Comparison of ENCODE assay signal across 8 cellular contexts in the genomic region with DNA sequence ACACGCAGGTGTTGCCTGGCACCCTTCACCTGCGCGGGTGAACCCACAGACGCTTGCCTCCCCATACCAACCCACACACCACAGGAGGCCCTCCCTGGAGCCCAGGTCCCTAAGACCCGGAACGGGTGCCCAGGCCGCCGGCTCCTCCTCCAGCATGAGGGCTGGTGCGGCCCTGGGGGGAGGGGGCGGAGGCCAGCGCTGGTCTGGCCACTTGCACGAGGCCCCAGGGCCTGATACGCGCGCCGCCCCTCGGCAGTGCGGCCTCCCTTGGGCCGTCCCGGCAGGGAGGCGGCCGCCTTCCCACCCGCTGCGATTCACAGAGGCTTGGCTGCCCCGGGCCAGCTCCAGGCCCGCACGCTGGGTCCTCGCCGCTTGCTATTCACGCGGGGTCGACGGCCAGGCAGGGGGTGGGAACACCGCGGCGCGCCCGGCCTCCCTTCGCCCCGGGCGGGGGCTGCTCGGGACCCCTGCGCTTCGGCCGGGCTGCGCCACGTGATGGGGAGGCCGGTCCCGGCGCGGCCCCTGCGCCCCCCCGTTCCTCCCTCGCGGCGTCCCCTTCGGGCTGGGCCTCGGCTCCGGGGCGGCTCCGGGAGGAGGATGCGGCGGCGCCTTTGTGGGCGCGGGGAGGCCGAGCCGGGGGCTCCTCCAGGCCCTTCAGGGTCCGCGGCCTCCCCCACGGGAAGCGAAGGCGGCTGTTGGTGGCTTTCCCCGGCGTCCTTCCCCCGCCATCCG. TPM values are rescaled to one million over a fixed set of nuclear protein-coding genes. Genes with fewer than 3 reads are reported as not detected.
DNase-seq lines count a peak whose midpoint lies in the region; ATAC-seq lines count a peak whose summit lies in the region.

No MANE protein-coding gene starts in this region.

- no CpG with 5 or more reads among the region's 77 CpGs for WGBS in iPS DF 6.9 (ENCODE audit: insufficient coverage, insufficient read length)

- H3K4me1 ChIP-seq in iPS DF 6.9 (ENCODE audit: control insufficient read depth, insufficient read depth, low read length): peaks cover 16% of the 10 kb centered on the region

- H3K27ac ChIP-seq in angular gyrus (ENCODE audit: low read depth, low read length) (peak overlapping the region; percentile 83), iPS DF 6.9 (ENCODE audit: low read length) (no peak overlapping the region)

- DNase-seq in Daoy (ENCODE audit: low read depth) (peak; percentile 70), NCI-H69 (lab: John Stamatoyannopoulos, UW) (peak; percentile 71), iPS DF 6.9 (ENCODE audit: low read depth, low spot score) (no peak), skeletal muscle cell (ENCODE audit: low read depth) (no peak)
- DNase-seq in effector CD4-positive, alpha-beta T cell: no peak

- peak overlapping the region; percentile 78 for H3K4me3 ChIP-seq in iPS DF 6.9 (ENCODE audit: low read length)
- peak overlapping the region; percentile 83 for H3K4me3 ChIP-seq in skeletal muscle cell (ENCODE audit: low read depth, low read length)

- ATAC-seq in GM21526 (IDR thresholded peaks at IDR 0.05; ENCODE audit: low FRiP score, unreplicated experiment) (peak; percentile 2), HG02588 (IDR thresholded peaks at IDR 0.05; ENCODE audit: unreplicated experiment) (no peak)

- peaks cover 34% of the 10 kb centered on the region for H3K36me3 ChIP-seq in iPS DF 6.9 (ENCODE audit: control insufficient read depth, insufficient read depth, low read length)

- H3K9me3 ChIP-seq in iPS DF 6.9 (ENCODE audit: control insufficient read depth, insufficient read depth, low read length): no peaks in the 10 kb centered on the region

- H3K27me3 ChIP-seq in iPS DF 6.9 (ENCODE audit: control insufficient read depth, insufficient read depth, low read length): no peaks in the 10 kb centered on the region

RNA-seq across cellular contexts. Expression of a gene that starts 0.7 kb away (rescaled TPM):
- total RNA-seq in Daoy (2014; rRNA removed; shearing (Covaris generic)): 49.5 and 65.1 TPM in 2 replicates

RNA-seq across cellular contexts. Expression of a gene that starts 31.7 kb away (rescaled TPM):
- 82.5 and 99.0 TPM in 2 replicates for total RNA-seq in Daoy (2014; rRNA removed; shearing (Covaris generic))

RNA-seq across cellular contexts. Expression of a gene that starts 45.7 kb away (rescaled TPM):
- 180 and 190 TPM in 2 replicates for total RNA-seq in Daoy (2014; rRNA removed; shearing (Covaris generic))

RNA-seq across cellular contexts. Expression of a gene that starts 45.7 kb away (rescaled TPM):
- 18.8 and 20.2 TPM in 2 replicates for total RNA-seq in Daoy (2014; rRNA removed; shearing (Covaris generic))

RNA-seq across cellular contexts. Expression of a gene that starts 59.9 kb away (rescaled TPM):
- total RNA-seq in Daoy (2014; rRNA removed; shearing (Covaris generic)): 57.0 and 92.7 TPM in 2 replicates

Comparison
In these comparisons a context has a peak if more than half of its experiments do, and no peak if none do; other contexts are left out.
1. DNase-seq: peak in Daoy (single experiment) and NCI-H69 (single experiment); none in iPS DF 6.9 (single experiment), skeletal muscle cell (single experiment) and effector CD4-positive, alpha-beta T cell (single experiment).